1 cellular context compared by ENCODE assay signal in the genomic region with DNA sequence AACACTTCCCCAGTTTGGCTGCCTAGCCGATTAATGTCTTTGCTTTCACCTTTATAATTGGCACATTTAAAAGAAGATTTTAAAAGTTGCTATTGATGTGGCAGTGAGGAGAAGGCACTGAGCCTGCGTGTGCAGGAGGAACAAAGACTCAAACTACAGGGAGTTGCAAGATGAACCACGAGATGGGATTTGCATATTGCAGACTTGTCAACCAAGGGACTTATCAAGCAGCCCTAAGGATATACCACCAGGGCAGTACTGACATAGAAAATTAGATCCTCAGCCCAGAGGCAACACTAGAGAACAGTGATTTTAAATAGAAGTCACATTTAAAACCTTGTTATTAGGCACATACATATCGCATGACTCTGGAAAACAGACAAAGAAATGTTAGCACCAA.
TF ChIP-seq lines count a peak whose summit lies in the region.

No MANE protein-coding gene starts in this region.

TF ChIP-seq in GM23338, 12 proteins besides CTCF, POLR2A, EP300 and RAD21 (continued from another document):
- TF ChIP-seq, protein P1, sequence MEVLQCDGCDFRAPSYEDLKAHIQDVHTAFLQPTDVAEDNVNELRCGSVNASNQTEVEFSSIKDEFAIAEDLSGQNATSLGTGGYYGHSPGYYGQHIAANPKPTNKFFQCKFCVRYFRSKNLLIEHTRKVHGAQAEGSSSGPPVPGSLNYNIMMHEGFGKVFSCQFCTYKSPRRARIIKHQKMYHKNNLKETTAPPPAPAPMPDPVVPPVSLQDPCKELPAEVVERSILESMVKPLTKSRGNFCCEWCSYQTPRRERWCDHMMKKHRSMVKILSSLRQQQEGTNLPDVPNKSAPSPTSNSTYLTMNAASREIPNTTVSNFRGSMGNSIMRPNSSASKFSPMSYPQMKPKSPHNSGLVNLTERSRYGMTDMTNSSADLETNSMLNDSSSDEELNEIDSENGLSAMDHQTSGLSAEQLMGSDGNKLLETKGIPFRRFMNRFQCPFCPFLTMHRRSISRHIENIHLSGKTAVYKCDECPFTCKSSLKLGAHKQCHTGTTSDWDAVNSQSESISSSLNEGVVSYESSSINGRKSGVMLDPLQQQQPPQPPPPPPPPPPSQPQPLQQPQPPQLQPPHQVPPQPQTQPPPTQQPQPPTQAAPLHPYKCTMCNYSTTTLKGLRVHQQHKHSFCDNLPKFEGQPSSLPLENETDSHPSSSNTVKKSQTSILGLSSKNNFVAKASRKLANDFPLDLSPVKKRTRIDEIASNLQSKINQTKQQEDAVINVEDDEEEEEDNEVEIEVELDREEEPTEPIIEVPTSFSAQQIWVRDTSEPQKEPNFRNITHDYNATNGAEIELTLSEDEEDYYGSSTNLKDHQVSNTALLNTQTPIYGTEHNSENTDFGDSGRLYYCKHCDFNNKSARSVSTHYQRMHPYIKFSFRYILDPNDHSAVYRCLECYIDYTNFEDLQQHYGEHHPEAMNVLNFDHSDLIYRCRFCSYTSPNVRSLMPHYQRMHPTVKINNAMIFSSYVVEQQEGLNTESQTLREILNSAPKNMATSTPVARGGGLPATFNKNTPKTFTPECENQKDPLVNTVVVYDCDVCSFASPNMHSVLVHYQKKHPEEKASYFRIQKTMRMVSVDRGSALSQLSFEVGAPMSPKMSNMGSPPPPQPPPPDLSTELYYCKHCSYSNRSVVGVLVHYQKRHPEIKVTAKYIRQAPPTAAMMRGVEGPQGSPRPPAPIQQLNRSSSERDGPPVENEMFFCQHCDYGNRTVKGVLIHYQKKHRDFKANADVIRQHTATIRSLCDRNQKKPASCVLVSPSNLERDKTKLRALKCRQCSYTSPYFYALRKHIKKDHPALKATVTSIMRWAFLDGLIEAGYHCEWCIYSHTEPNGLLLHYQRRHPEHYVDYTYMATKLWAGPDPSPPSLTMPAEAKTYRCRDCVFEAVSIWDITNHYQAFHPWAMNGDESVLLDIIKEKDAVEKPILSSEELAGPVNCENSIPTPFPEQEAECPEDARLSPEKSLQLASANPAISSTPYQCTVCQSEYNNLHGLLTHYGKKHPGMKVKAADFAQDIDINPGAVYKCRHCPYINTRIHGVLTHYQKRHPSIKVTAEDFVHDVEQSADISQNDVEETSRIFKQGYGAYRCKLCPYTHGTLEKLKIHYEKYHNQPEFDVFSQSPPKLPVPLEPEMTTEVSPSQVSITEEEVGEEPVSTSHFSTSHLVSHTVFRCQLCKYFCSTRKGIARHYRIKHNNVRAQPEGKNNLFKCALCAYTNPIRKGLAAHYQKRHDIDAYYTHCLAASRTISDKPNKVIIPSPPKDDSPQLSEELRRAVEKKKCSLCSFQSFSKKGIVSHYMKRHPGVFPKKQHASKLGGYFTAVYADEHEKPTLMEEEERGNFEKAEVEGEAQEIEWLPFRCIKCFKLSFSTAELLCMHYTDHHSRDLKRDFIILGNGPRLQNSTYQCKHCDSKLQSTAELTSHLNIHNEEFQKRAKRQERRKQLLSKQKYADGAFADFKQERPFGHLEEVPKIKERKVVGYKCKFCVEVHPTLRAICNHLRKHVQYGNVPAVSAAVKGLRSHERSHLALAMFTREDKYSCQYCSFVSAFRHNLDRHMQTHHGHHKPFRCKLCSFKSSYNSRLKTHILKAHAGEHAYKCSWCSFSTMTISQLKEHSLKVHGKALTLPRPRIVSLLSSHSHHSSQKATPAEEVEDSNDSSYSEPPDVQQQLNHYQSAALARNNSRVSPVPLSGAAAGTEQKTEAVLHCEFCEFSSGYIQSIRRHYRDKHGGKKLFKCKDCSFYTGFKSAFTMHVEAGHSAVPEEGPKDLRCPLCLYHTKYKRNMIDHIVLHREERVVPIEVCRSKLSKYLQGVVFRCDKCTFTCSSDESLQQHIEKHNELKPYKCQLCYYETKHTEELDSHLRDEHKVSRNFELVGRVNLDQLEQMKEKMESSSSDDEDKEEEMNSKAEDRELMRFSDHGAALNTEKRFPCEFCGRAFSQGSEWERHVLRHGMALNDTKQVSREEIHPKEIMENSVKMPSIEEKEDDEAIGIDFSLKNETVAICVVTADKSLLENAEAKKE (CRISPR knock-in tag; IDR thresholded peaks at IDR 0.05): no peak
- no peak for TF ChIP-seq CREB1 (CRISPR knock-in tag; IDR thresholded peaks at IDR 0.05; ENCODE audit: low read depth)
